ENCODE assay signal across 16 cellular contexts in genomic region chr17:38762231-38762630, GRCh38. TPM values are rescaled to one million over a fixed set of nuclear protein-coding genes. Genes with fewer than 3 reads are reported as not detected.
DNase-seq lines count a peak whose midpoint lies in the region; ATAC-seq, FAIRE-seq and TF ChIP-seq lines count a peak whose summit lies in the region.
"Had no signal": no experiment of that assay in that cellular context is flagged by ENCODE, and none has a peak within 500 bp of the region (broad histone marks: within the 10 kb centered on the region; RNA-seq: fewer than 3 reads in every experiment).

No MANE protein-coding gene starts in this region.

- CTCF ChIA-PET in HepG2 (lab: Yijun Ruan, JAX; ENCODE audit: low intra/inter-chr PET ratio, low total read pairs): no interaction called here

- no peaks in the 10 kb centered on the region for H3K4me1 Mint-ChIP-seq in chondrocyte (ENCODE audit: low read depth)

- H3K27me3 ChIP-seq in HepG2 (ENCODE audit: control insufficient read depth in 1 of 2, insufficient read depth in 2 of 2, low read length in 2 of 2) (no peaks in the 10 kb centered on the region), right lobe of liver (no peaks in the 10 kb centered on the region), SJCRH30 (no peaks in the 10 kb centered on the region)
- H3K27me3 ChIP-seq: BE2C had no signal

- DNase-seq in HepG2 (ENCODE audit: low spot score) (no peak), right lobe of liver (no peak), SJCRH30 (peak; percentile 28 to 62), chondrocyte (ENCODE audit: low spot score) (no peak), left cardiac atrium (no peak), NCI-H446 treated with DMSO at 0.1 percent for 48 hours (lab: John Stamatoyannopoulos, UW) (no peak), NCI-H187 treated with DMSO at 0.1 percent for 48 hours (lab: John Stamatoyannopoulos, UW) (no peak)
- DNase-seq: GDM1, NCI-H1105 treated with DMSO at 0.1 percent for 48 hours, NCI-H2081 treated with DMSO at 0.1 percent for 48 hours, NCI-H2171 treated with DMSO at 0.1 percent for 48 hours had no signal

- FAIRE-seq in HepG2 (lab: Jason Lieb, UNC): no peak
- FAIRE-seq: D721Med, H1 had no signal

- no peak for TF ChIP-seq EP300 in HepG2 (IDR thresholded peaks at IDR 0.05; ENCODE audit: low read depth in 2 of 2, low read length in 2 of 2)
- no peak for TF ChIP-seq EP300 in HepG2 (CRISPR knock-in tag; IDR thresholded peaks at IDR 0.05; ENCODE audit: borderline replicate concordance)

- no peaks in the 10 kb centered on the region for H3K9me3 Mint-ChIP-seq in chondrocyte (ENCODE audit: low read depth)
- H3K9me3 Mint-ChIP-seq: IgD-negative memory B cell had no signal

- H4K20me1 ChIP-seq in HepG2 (ENCODE audit: insufficient read depth, low read length): no peaks in the 10 kb centered on the region

- WGBS in HepG2 (ENCODE audit: low lambda C conversion rate): 97% methylated on average over 3 of the region's 3 CpGs
- 100% methylated on average over 1 of the region's 3 CpGs for WGBS in right lobe of liver (ENCODE audit: insufficient coverage, low coverage, low lambda C conversion rate, missing lambda C conversion rate)

- H2AFZ ChIP-seq in HepG2 (ENCODE audit: low read length): no peak overlapping the region

- H3K27ac Mint-ChIP-seq in chondrocyte (ENCODE audit: unreplicated experiment): peak overlapping the region; percentile 27

- no TSS peak for BruUV-seq in HepG2 (replicated peaks; lab: Mats Ljungman, UMichigan)

- H3K79me2 ChIP-seq in HepG2 (ENCODE audit: insufficient read depth, low read length): no peaks in the 10 kb centered on the region

- H3K9me3 ChIP-seq in HepG2 (ENCODE audit: low read length) (no peaks in the 10 kb centered on the region), right lobe of liver (no peaks in the 10 kb centered on the region), SJCRH30 (replicated peaks) (no peaks in the 10 kb centered on the region)
- H3K9me3 ChIP-seq: BE2C had no signal

- H3K4me3 Mint-ChIP-seq in chondrocyte (ENCODE audit: unreplicated experiment): no peak overlapping the region

- in situ Hi-C loops in HepG2 (cut with HindIII; ENCODE audit: extremely low pct_ligation_motif_present, low pct_unique_long_range_greater_than_20kb): loop anchor here (25.0 kb wide), 1 partner anchor 400 kb away; the partner anchor contains the start of genes ARL5C and PLXDC1

- no peaks in the 10 kb centered on the region for H3K4me1 ChIP-seq in HepG2 (ENCODE audit: insufficient read depth, low read length)
- no peaks in the 10 kb centered on the region for H3K4me1 ChIP-seq in right lobe of liver
- peaks cover 13% of the 10 kb centered on the region for H3K4me1 ChIP-seq in SJCRH30
- H3K4me1 ChIP-seq: BE2C had no signal

- TF ChIP-seq POLR2A in HepG2 (IDR thresholded peaks at IDR 0.05; ENCODE audit: insufficient read depth in 1 of 2, low read depth in 2 of 2, low read length in 2 of 2): no peak
- no peak for TF ChIP-seq POLR2A in right lobe of liver (IDR thresholded peaks at IDR 0.05)

- TF ChIP-seq RAD21 in HepG2 (CRISPR knock-in tag; IDR thresholded peaks at IDR 0.05): no peak

- POLR2A ChIA-PET in HepG2 (lab: Yijun Ruan, JAX): no interaction called here

- intact Hi-C loops in HepG2 (cut with micrococcal nuclease; ENCODE audit: unreplicated experiment): no loop called here
- intact Hi-C loops in right lobe of liver (cut with DNase I): no loop called here
- intact Hi-C loops in left cardiac atrium (cut with DNase I): no loop called here

- H3K9ac ChIP-seq in HepG2 (ENCODE audit: insufficient read depth, low read depth, low read length): no peak overlapping the region

- peaks cover 31% of the 10 kb centered on the region for H3K36me3 Mint-ChIP-seq in chondrocyte (ENCODE audit: low read depth)

- TF ChIP-seq CTCF in HepG2 (CRISPR knock-in tag; IDR thresholded peaks at IDR 0.05) (no peak), right lobe of liver (IDR thresholded peaks at IDR 0.05) (no peak), chondrocyte (IDR thresholded peaks at IDR 0.05) (no peak)

- H3K27ac ChIP-seq in HepG2 (ENCODE audit: extremely low read length, insufficient read depth, low read length): no peak overlapping the region
- no peak overlapping the region for H3K27ac ChIP-seq in right lobe of liver
- peak overlapping the region; percentile 54 for H3K27ac ChIP-seq in SJCRH30
- H3K27ac ChIP-seq: SK-N-MC had no signal

- H3K27me3 Mint-ChIP-seq in chondrocyte (ENCODE audit: low read depth): no peaks in the 10 kb centered on the region
- H3K27me3 Mint-ChIP-seq: IgD-negative memory B cell had no signal

- peaks cover 41 to 80% of the 10 kb centered on the region in 2 experiments for H3K36me3 ChIP-seq in HepG2 (replicated peaks in 1 of 2; ENCODE audit: control insufficient read depth in 1 of 2, insufficient read depth in 2 of 2, low read length in 2 of 2)
- H3K36me3 ChIP-seq in right lobe of liver: peaks cover 11 to 93% (median 34%) of the 10 kb centered on the region in 4 donors
- peaks cover 63% of the 10 kb centered on the region for H3K36me3 ChIP-seq in SJCRH30

- no peak overlapping the region for H3K4me2 ChIP-seq in HepG2 (ENCODE audit: low read depth, low read length)

- H3K4me3 ChIP-seq in HepG2 (replicated peaks in 1 of 3; ENCODE audit: insufficient read depth in 1 of 3, low read depth in 2 of 3, low read length in 3 of 3): no peak overlapping the region
- no peak overlapping the region for H3K4me3 ChIP-seq in right lobe of liver
- H3K4me3 ChIP-seq in SJCRH30: no peak overlapping the region
- H3K4me3 ChIP-seq: SK-N-MC had no signal

- no peak for ATAC-seq in HepG2
- ATAC-seq in right lobe of liver: no peak
- ATAC-seq in left cardiac atrium: no peak

RNA-seq across cellular contexts. Expression of gene PSMB3, which starts 9.7 kb away (rescaled TPM):
- 517 and 688 TPM in 2 replicates for total RNA-seq in HepG2 (2016; rRNA removed; fragmentation: Illumina TruSeq; extraction: Trizol)
- 265 and 305 TPM in 2 replicates for total RNA-seq in HepG2 (2016; cell fraction: cytosol; rRNA removed; fragmentation: Illumina TruSeq; extraction: Trizol; ENCODE audit: low read depth)
- 517 and 718 TPM in 2 replicates for total RNA-seq in HepG2 (2016; cell fraction: insoluble cytoplasmic fraction; rRNA removed; fragmentation: Illumina TruSeq; extraction: Trizol)
- total RNA-seq in HepG2 (2016; cell fraction: membrane; rRNA removed; fragmentation: Illumina TruSeq; extraction: Trizol): 175 and 189 TPM in 2 replicates
- 146 and 163 TPM in 2 replicates for total RNA-seq in HepG2 (2016; cell fraction: nucleus; rRNA removed; fragmentation: Illumina TruSeq; extraction: Trizol)
- 317 and 366 TPM in 2 replicates for polyA plus RNA-seq in HepG2 (2011; rRNA removed)
- polyA plus RNA-seq in HepG2 (2011; cell fraction: cytosol; rRNA removed): 470 and 640 TPM in 2 replicates
- polyA plus RNA-seq in HepG2 (2011; cell fraction: nucleus; rRNA removed): 121 and 122 TPM in 2 replicates
- polyA plus RNA-seq in HepG2 (2012): 167 and 213 TPM in 2 replicates
- 206 and 222 TPM in 2 replicates for polyA plus RNA-seq in HepG2 (2016; cell fraction: cytosol; fragmentation: Illumina TruSeq; extraction: Trizol; ENCODE audit: low read depth)
- polyA plus RNA-seq in HepG2 (2016; cell fraction: insoluble cytoplasmic fraction; fragmentation: Illumina TruSeq; extraction: Trizol; ENCODE audit: low read depth): 578 and 618 TPM in 2 replicates
- 134 and 136 TPM in 2 replicates for polyA plus RNA-seq in HepG2 (2016; cell fraction: membrane; fragmentation: Illumina TruSeq; extraction: Trizol; ENCODE audit: low read depth)
- 227 and 228 TPM in 2 replicates for polyA plus RNA-seq in HepG2 (2016; cell fraction: nucleus; fragmentation: Illumina TruSeq; extraction: Trizol; ENCODE audit: insufficient read depth, low read depth)
- 383 and 657 TPM in 2 replicates for polyA minus RNA-seq in HepG2 (2011; rRNA and poly(A)+ RNA removed; ENCODE audit: low replicate concordance)
- polyA minus RNA-seq in HepG2 (2011; cell fraction: cytosol; rRNA and poly(A)+ RNA removed): 84.9 and 103 TPM in 2 replicates
- 32.9 and 35.0 TPM in 2 replicates for polyA minus RNA-seq in HepG2 (2011; cell fraction: nucleus; rRNA and poly(A)+ RNA removed)
- total RNA-seq in right lobe of liver: 100 to 1,000 TPM in 5 of 6 experiments, 10 to 100 TPM in 1; 85.2 to 183 (median 120) TPM
- total RNA-seq in SJCRH30 (2014; rRNA removed; shearing (Covaris generic)): 239 and 280 TPM in 2 replicates
- 118 to 156 TPM (median 120 TPM) in 3 replicates for total RNA-seq in chondrocyte
- 100 to 1,000 TPM; 139 to 163 TPM for total RNA-seq in left cardiac atrium

RNA-seq across cellular contexts. Expression of gene PCGF2, which starts 14.1 kb away (rescaled TPM):
- 11.6 and 11.7 TPM in 2 replicates for total RNA-seq in HepG2 (2016; rRNA removed; fragmentation: Illumina TruSeq; extraction: Trizol)
- total RNA-seq in HepG2 (2016; cell fraction: cytosol; rRNA removed; fragmentation: Illumina TruSeq; extraction: Trizol; ENCODE audit: low read depth): 12.6 and 19.2 TPM in 2 replicates
- 8.9 and 11.5 TPM in 2 replicates for total RNA-seq in HepG2 (2016; cell fraction: insoluble cytoplasmic fraction; rRNA removed; fragmentation: Illumina TruSeq; extraction: Trizol)
- total RNA-seq in HepG2 (2016; cell fraction: membrane; rRNA removed; fragmentation: Illumina TruSeq; extraction: Trizol): 33.3 and 35.3 TPM in 2 replicates
- 13.3 and 14.9 TPM in 2 replicates for total RNA-seq in HepG2 (2016; cell fraction: nucleus; rRNA removed; fragmentation: Illumina TruSeq; extraction: Trizol)
- 29.4 and 30.6 TPM in 2 replicates for polyA plus RNA-seq in HepG2 (2011; rRNA removed)
- polyA plus RNA-seq in HepG2 (2011; cell fraction: cytosol; rRNA removed): 18.7 and 30.8 TPM in 2 replicates
- 53.9 and 68.1 TPM in 2 replicates for polyA plus RNA-seq in HepG2 (2011; cell fraction: nucleus; rRNA removed)
- polyA plus RNA-seq in HepG2 (2012): 32.6 and 40.9 TPM in 2 replicates
- polyA plus RNA-seq in HepG2 (2016; cell fraction: cytosol; fragmentation: Illumina TruSeq; extraction: Trizol; ENCODE audit: low read depth): 194 and 224 TPM in 2 replicates
- polyA plus RNA-seq in HepG2 (2016; cell fraction: insoluble cytoplasmic fraction; fragmentation: Illumina TruSeq; extraction: Trizol; ENCODE audit: low read depth): 44.1 and 62.1 TPM in 2 replicates
- 209 and 253 TPM in 2 replicates for polyA plus RNA-seq in HepG2 (2016; cell fraction: membrane; fragmentation: Illumina TruSeq; extraction: Trizol; ENCODE audit: low read depth)
- 85.1 and 95.0 TPM in 2 replicates for polyA plus RNA-seq in HepG2 (2016; cell fraction: nucleus; fragmentation: Illumina TruSeq; extraction: Trizol; ENCODE audit: insufficient read depth, low read depth)
- polyA minus RNA-seq in HepG2 (2011; rRNA and poly(A)+ RNA removed; ENCODE audit: low replicate concordance): 11.1 and 38.8 TPM in 2 replicates
- polyA minus RNA-seq in HepG2 (2011; cell fraction: cytosol; rRNA and poly(A)+ RNA removed): 30.5 and 32.4 TPM in 2 replicates
- 13.9 and 14.2 TPM in 2 replicates for polyA minus RNA-seq in HepG2 (2011; cell fraction: nucleus; rRNA and poly(A)+ RNA removed)
- total RNA-seq in right lobe of liver: 1 to 10 TPM; 1.7 to 8.0 (median 3.9) TPM
- 10.7 and 13.8 TPM in 2 replicates for total RNA-seq in SJCRH30 (2014; rRNA removed; shearing (Covaris generic))
- 50.7 to 56.1 TPM (median 55.2 TPM) in 3 replicates for total RNA-seq in chondrocyte
- total RNA-seq in left cardiac atrium: 10 to 100 TPM; 28.2 to 45.2 TPM
- polyA plus RNA-seq: IgD-negative memory B cell had no signal

RNA-seq across cellular contexts. Expression of gene CISD3, which starts 32.1 kb away (rescaled TPM):
- total RNA-seq in HepG2 (2016; rRNA removed; fragmentation: Illumina TruSeq; extraction: Trizol) (34.1 and 42.6 TPM in 2 replicates), right lobe of liver (10 to 100 TPM; 34.2 to 88.1 (median 55.1) TPM), chondrocyte (17.2 to 18.4 TPM (median 17.9 TPM) in 3 replicates), left cardiac atrium (10 to 100 TPM; 51.1 to 66.2 TPM)
- total RNA-seq in HepG2 (2016; cell fraction: cytosol; rRNA removed; fragmentation: Illumina TruSeq; extraction: Trizol; ENCODE audit: low read depth): 64.2 and 89.3 TPM in 2 replicates
- 38.9 and 39.2 TPM in 2 replicates for total RNA-seq in HepG2 (2016; cell fraction: insoluble cytoplasmic fraction; rRNA removed; fragmentation: Illumina TruSeq; extraction: Trizol)
- total RNA-seq in HepG2 (2016; cell fraction: membrane; rRNA removed; fragmentation: Illumina TruSeq; extraction: Trizol): 72.8 and 92.2 TPM in 2 replicates
- 12.0 and 15.5 TPM in 2 replicates for total RNA-seq in HepG2 (2016; cell fraction: nucleus; rRNA removed; fragmentation: Illumina TruSeq; extraction: Trizol)
- 30.0 and 34.9 TPM in 2 replicates for polyA plus RNA-seq in HepG2 (2011; rRNA removed)
- 15.0 and 24.9 TPM in 2 replicates for polyA plus RNA-seq in HepG2 (2011; cell fraction: cytosol; rRNA removed)
- 10.7 and 11.5 TPM in 2 replicates for polyA plus RNA-seq in HepG2 (2011; cell fraction: nucleus; rRNA removed)
- polyA plus RNA-seq in HepG2 (2012): 34.2 TPM in 2 replicates
- polyA plus RNA-seq in HepG2 (2016; cell fraction: cytosol; fragmentation: Illumina TruSeq; extraction: Trizol; ENCODE audit: low read depth): 183 and 249 TPM in 2 replicates
- 69.7 and 77.8 TPM in 2 replicates for polyA plus RNA-seq in HepG2 (2016; cell fraction: insoluble cytoplasmic fraction; fragmentation: Illumina TruSeq; extraction: Trizol; ENCODE audit: low read depth)
- polyA plus RNA-seq in HepG2 (2016; cell fraction: membrane; fragmentation: Illumina TruSeq; extraction: Trizol; ENCODE audit: low read depth): 135 and 168 TPM in 2 replicates
- 46.2 and 46.8 TPM in 2 replicates for polyA plus RNA-seq in HepG2 (2016; cell fraction: nucleus; fragmentation: Illumina TruSeq; extraction: Trizol; ENCODE audit: insufficient read depth, low read depth)
- 16.1 and 27.0 TPM in 2 replicates for polyA minus RNA-seq in HepG2 (2011; rRNA and poly(A)+ RNA removed; ENCODE audit: low replicate concordance)
- 7.2 and 7.7 TPM in 2 replicates for polyA minus RNA-seq in HepG2 (2011; cell fraction: cytosol; rRNA and poly(A)+ RNA removed)
- 7.1 and 8.1 TPM in 2 replicates for polyA minus RNA-seq in HepG2 (2011; cell fraction: nucleus; rRNA and poly(A)+ RNA removed)
- 11.6 and 14.5 TPM in 2 replicates for total RNA-seq in SJCRH30 (2014; rRNA removed; shearing (Covaris generic))

RNA-seq across cellular contexts. Expression of gene PIP4K2B, which starts 37.1 kb away (rescaled TPM):
- total RNA-seq in HepG2 (2016; rRNA removed; fragmentation: Illumina TruSeq; extraction: Trizol) (54.0 and 63.6 TPM in 2 replicates), right lobe of liver (10 to 100 TPM; 11.5 to 19.5 (median 15.4) TPM), chondrocyte (55.5 to 66.8 TPM (median 58.7 TPM) in 3 replicates), left cardiac atrium (10 to 100 TPM; 36.1 to 42.0 TPM)
- 24.2 and 25.6 TPM in 2 replicates for total RNA-seq in HepG2 (2016; cell fraction: cytosol; rRNA removed; fragmentation: Illumina TruSeq; extraction: Trizol; ENCODE audit: low read depth)
- total RNA-seq in HepG2 (2016; cell fraction: insoluble cytoplasmic fraction; rRNA removed; fragmentation: Illumina TruSeq; extraction: Trizol): 50.9 and 54.9 TPM in 2 replicates
- 49.8 and 54.0 TPM in 2 replicates for total RNA-seq in HepG2 (2016; cell fraction: membrane; rRNA removed; fragmentation: Illumina TruSeq; extraction: Trizol)
- 32.5 and 37.2 TPM in 2 replicates for total RNA-seq in HepG2 (2016; cell fraction: nucleus; rRNA removed; fragmentation: Illumina TruSeq; extraction: Trizol)
- polyA plus RNA-seq in HepG2 (2011; rRNA removed): 20.4 and 24.5 TPM in 2 replicates
- 18.5 and 20.4 TPM in 2 replicates for polyA plus RNA-seq in HepG2 (2011; cell fraction: cytosol; rRNA removed)
- 45.9 and 55.3 TPM in 2 replicates for polyA plus RNA-seq in HepG2 (2011; cell fraction: nucleus; rRNA removed)
- 22.2 and 27.9 TPM in 2 replicates for polyA plus RNA-seq in HepG2 (2012)
- 12.9 and 15.0 TPM in 2 replicates for polyA plus RNA-seq in HepG2 (2016; cell fraction: cytosol; fragmentation: Illumina TruSeq; extraction: Trizol; ENCODE audit: low read depth)
- polyA plus RNA-seq in HepG2 (2016; cell fraction: insoluble cytoplasmic fraction; fragmentation: Illumina TruSeq; extraction: Trizol; ENCODE audit: low read depth): 41.7 and 46.6 TPM in 2 replicates
- 27.7 and 30.2 TPM in 2 replicates for polyA plus RNA-seq in HepG2 (2016; cell fraction: membrane; fragmentation: Illumina TruSeq; extraction: Trizol; ENCODE audit: low read depth)
- 62.7 and 68.7 TPM in 2 replicates for polyA plus RNA-seq in HepG2 (2016; cell fraction: nucleus; fragmentation: Illumina TruSeq; extraction: Trizol; ENCODE audit: insufficient read depth, low read depth)
- 76.9 and 79.2 TPM in 2 replicates for polyA minus RNA-seq in HepG2 (2011; rRNA and poly(A)+ RNA removed; ENCODE audit: low replicate concordance)
- polyA minus RNA-seq in HepG2 (2011; cell fraction: cytosol; rRNA and poly(A)+ RNA removed): 17.3 and 17.5 TPM in 2 replicates
- polyA minus RNA-seq in HepG2 (2011; cell fraction: nucleus; rRNA and poly(A)+ RNA removed): 12.9 and 14.0 TPM in 2 replicates
- 39.8 and 41.8 TPM in 2 replicates for total RNA-seq in SJCRH30 (2014; rRNA removed; shearing (Covaris generic))

RNA-seq across cellular contexts. Expression of gene MLLT6, which starts 57.2 kb away (rescaled TPM):
- total RNA-seq in HepG2 (2016; rRNA removed; fragmentation: Illumina TruSeq; extraction: Trizol): 27.6 and 50.7 TPM in 2 replicates
- 41.1 and 41.6 TPM in 2 replicates for total RNA-seq in HepG2 (2016; cell fraction: cytosol; rRNA removed; fragmentation: Illumina TruSeq; extraction: Trizol; ENCODE audit: low read depth)
- 23.9 and 54.9 TPM in 2 replicates for total RNA-seq in HepG2 (2016; cell fraction: insoluble cytoplasmic fraction; rRNA removed; fragmentation: Illumina TruSeq; extraction: Trizol)
- total RNA-seq in HepG2 (2016; cell fraction: membrane; rRNA removed; fragmentation: Illumina TruSeq; extraction: Trizol): 44.6 and 48.3 TPM in 2 replicates
- total RNA-seq in HepG2 (2016; cell fraction: nucleus; rRNA removed; fragmentation: Illumina TruSeq; extraction: Trizol): 51.1 and 58.3 TPM in 2 replicates
- polyA plus RNA-seq in HepG2 (2011; rRNA removed): 69.5 TPM in 2 replicates
- polyA plus RNA-seq in HepG2 (2011; cell fraction: cytosol; rRNA removed): 20.9 and 26.0 TPM in 2 replicates
- 261 and 305 TPM in 2 replicates for polyA plus RNA-seq in HepG2 (2011; cell fraction: nucleus; rRNA removed)
- 56.0 and 70.4 TPM in 2 replicates for polyA plus RNA-seq in HepG2 (2012)
- polyA plus RNA-seq in HepG2 (2016; cell fraction: cytosol; fragmentation: Illumina TruSeq; extraction: Trizol; ENCODE audit: low read depth): 2.1 and 3.2 TPM in 2 replicates
- polyA plus RNA-seq in HepG2 (2016; cell fraction: insoluble cytoplasmic fraction; fragmentation: Illumina TruSeq; extraction: Trizol; ENCODE audit: low read depth): 25.3 and 28.2 TPM in 2 replicates
- polyA plus RNA-seq in HepG2 (2016; cell fraction: membrane; fragmentation: Illumina TruSeq; extraction: Trizol; ENCODE audit: low read depth): 10.7 and 10.9 TPM in 2 replicates
- polyA plus RNA-seq in HepG2 (2016; cell fraction: nucleus; fragmentation: Illumina TruSeq; extraction: Trizol; ENCODE audit: insufficient read depth, low read depth): 142 and 147 TPM in 2 replicates
- polyA minus RNA-seq in HepG2 (2011; rRNA and poly(A)+ RNA removed; ENCODE audit: low replicate concordance): 89.8 and 99.9 TPM in 2 replicates
- polyA minus RNA-seq in HepG2 (2011; cell fraction: cytosol; rRNA and poly(A)+ RNA removed): 29.2 and 32.2 TPM in 2 replicates
- 156 and 194 TPM in 2 replicates for polyA minus RNA-seq in HepG2 (2011; cell fraction: nucleus; rRNA and poly(A)+ RNA removed)
- total RNA-seq in right lobe of liver: 10 to 100 TPM; 10.1 to 30.9 (median 25.6) TPM
- 24.2 and 35.5 TPM in 2 replicates for total RNA-seq in SJCRH30 (2014; rRNA removed; shearing (Covaris generic))
- 44.9 to 64.2 TPM (median 50.0 TPM) in 3 replicates for total RNA-seq in chondrocyte
- total RNA-seq in left cardiac atrium: 10 to 100 TPM; 76.1 to 88.9 TPM

Comparison
In these comparisons a context has a peak if more than half of its experiments do, and no peak if none do; other contexts are left out.
1. DNase-seq: peak in SJCRH30 (2 of 2); none in HepG2 (single experiment), right lobe of liver (0 of 3), chondrocyte (single experiment), left cardiac atrium (single experiment), NCI-H446 treated with DMSO at 0.1 percent for 48 hours (single experiment) and NCI-H187 treated with DMSO at 0.1 percent for 48 hours (single experiment).